25 cellular contexts compared by ENCODE assay signal in the genomic region with DNA sequence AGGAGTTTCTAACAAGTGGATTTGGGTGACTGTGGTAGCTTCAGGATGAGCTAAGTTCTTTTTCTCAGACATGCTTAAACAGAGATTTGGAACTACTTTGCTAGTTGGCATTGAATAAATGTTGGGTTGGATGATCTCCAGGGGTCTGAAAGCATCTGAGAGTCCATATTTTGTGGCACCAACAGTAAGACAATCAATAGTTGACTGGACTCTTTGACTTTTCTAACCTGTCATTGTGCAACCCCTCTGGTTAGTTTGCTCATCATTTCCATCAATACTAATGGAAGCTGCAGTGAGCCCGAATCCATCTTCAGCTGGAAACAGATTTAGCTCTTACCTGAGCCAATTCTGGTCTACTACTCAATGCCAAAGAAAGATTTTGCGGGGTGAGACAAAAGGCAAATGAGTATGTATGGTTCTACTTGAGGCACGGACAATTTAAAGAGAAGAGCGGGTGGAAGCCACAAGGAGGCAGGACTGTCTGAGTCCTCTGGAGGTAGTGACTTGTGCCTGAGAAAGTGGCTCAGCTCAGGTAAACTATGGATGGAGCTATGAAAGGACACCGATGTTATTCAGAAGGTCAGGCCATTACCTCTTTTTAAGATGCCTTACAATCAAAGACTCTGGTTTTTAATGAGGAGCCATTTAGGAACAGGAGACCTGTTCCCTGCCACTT.
"Had no signal": no experiment of that assay in that cellular context is flagged by ENCODE, and none has a peak within 500 bp of the region (broad histone marks: within the 10 kb centered on the region; RNA-seq: fewer than 3 reads in every experiment).

No MANE protein-coding gene starts in this region.

- H3K27me3 ChIP-seq: pancreas, sigmoid colon, spleen, tibial nerve, uterus had no signal

- H3K4me1 Mint-ChIP-seq: neural crest cell; stimulated activated effector memory CD8-positive, alpha-beta T cell treated with anti-CD3 and anti-CD28 coated beads, Interleukin-12 subunit alpha, Interleukin-12 subunit beta, amount 100 ng/mL, for 72 hours; stimulated activated naive CD8-positive, alpha-beta T cell treated with anti-CD3 and anti-CD28 coated beads, Interleukin-15, amount 100 ng/mL, for 72 hours had no signal

- H3K36me3 Mint-ChIP-seq: naive thymus-derived CD8-positive, alpha-beta T cell; stimulated activated effector memory CD8-positive, alpha-beta T cell treated with anti-CD3 and anti-CD28 coated beads, Interleukin-12 subunit alpha, Interleukin-12 subunit beta, amount 100 ng/mL, for 72 hours; type B pancreatic cell had no signal

- H3K27ac Mint-ChIP-seq: nephron; stimulated activated effector memory CD8-positive, alpha-beta T cell treated with anti-CD3 and anti-CD28 coated beads, Interleukin-12 subunit alpha, Interleukin-12 subunit beta, amount 100 ng/mL, for 72 hours; stimulated activated naive CD8-positive, alpha-beta T cell treated with anti-CD3 and anti-CD28 coated beads, Interleukin-15, amount 100 ng/mL, for 72 hours; type B pancreatic cell had no signal

- H3K27ac ChIP-seq: lower lobe of right lung, pancreas, prostate gland, sigmoid colon, spleen, tibial nerve, uterus had no signal

- H3K27me3 Mint-ChIP-seq: naive thymus-derived CD8-positive, alpha-beta T cell; stimulated activated naive CD8-positive, alpha-beta T cell treated with anti-CD3 and anti-CD28 coated beads, Interleukin-15, amount 100 ng/mL, for 72 hours; type B pancreatic cell had no signal

- H3K4me3 Mint-ChIP-seq: naive thymus-derived CD8-positive, alpha-beta T cell; nephron; neural crest cell; stimulated activated effector memory CD8-positive, alpha-beta T cell treated with anti-CD3 and anti-CD28 coated beads, Interleukin-12 subunit alpha, Interleukin-12 subunit beta, amount 100 ng/mL, for 72 hours; stimulated activated naive CD8-positive, alpha-beta T cell treated with anti-CD3 and anti-CD28 coated beads, Interleukin-15, amount 100 ng/mL, for 72 hours; type B pancreatic cell had no signal

- H3K36me3 ChIP-seq: lower lobe of right lung, pancreas, prostate gland, sigmoid colon, spleen, tibial nerve, uterus had no signal

- H3K9me3 ChIP-seq: lower lobe of right lung, pancreas, prostate gland, sigmoid colon, spleen, tibial nerve, uterus had no signal

- ATAC-seq: left ventricle myocardium superior; lower lobe of right lung; naive thymus-derived CD8-positive, alpha-beta T cell; pancreas; right cardiac atrium; stimulated activated effector memory CD8-positive, alpha-beta T cell treated with anti-CD3 and anti-CD28 coated beads, Interleukin-12 subunit alpha, Interleukin-12 subunit beta, amount 100 ng/mL, for 72 hours; stimulated activated naive CD8-positive, alpha-beta T cell treated with anti-CD3 and anti-CD28 coated beads, Interleukin-15, amount 100 ng/mL, for 72 hours had no signal

- H3K4me1 ChIP-seq: lower lobe of right lung, pancreas, prostate gland, sigmoid colon, spleen, tibial nerve, uterus had no signal

- H3K4me3 ChIP-seq: lower lobe of right lung, pancreas, prostate gland, sigmoid colon, spleen, tibial nerve, uterus had no signal

- H3K9me3 Mint-ChIP-seq: naive thymus-derived CD8-positive, alpha-beta T cell; stimulated activated effector memory CD8-positive, alpha-beta T cell treated with anti-CD3 and anti-CD28 coated beads, Interleukin-12 subunit alpha, Interleukin-12 subunit beta, amount 100 ng/mL, for 72 hours; stimulated activated naive CD8-positive, alpha-beta T cell treated with anti-CD3 and anti-CD28 coated beads, Interleukin-15, amount 100 ng/mL, for 72 hours; type B pancreatic cell had no signal

- DNase-seq: islet precursor cell; left ventricle myocardium superior; lower lobe of right lung; mammary epithelial cell; mesenchymal stem cell; naive thymus-derived CD8-positive, alpha-beta T cell; nucleus accumbens; pancreas; posterior cingulate gyrus; retina; right cardiac atrium; sigmoid colon; small intestine; spleen; stimulated activated CD4-positive, alpha-beta T cell treated with anti-CD3 and anti-CD28 coated beads, Interleukin-4, amount 100 ng/mL, for 24 hours; stimulated activated naive CD4-positive, alpha-beta T cell treated with Interleukin-2 at 50 U/mL for 16 hours; stimulated activated naive CD8-positive, alpha-beta T cell treated with anti-CD3 and anti-CD28 coated beads, Interleukin-15, amount 100 ng/mL, for 72 hours; substantia nigra; uterus had no signal
